Comparison of ENCODE assay signal across 28 cellular contexts in the genomic region with DNA sequence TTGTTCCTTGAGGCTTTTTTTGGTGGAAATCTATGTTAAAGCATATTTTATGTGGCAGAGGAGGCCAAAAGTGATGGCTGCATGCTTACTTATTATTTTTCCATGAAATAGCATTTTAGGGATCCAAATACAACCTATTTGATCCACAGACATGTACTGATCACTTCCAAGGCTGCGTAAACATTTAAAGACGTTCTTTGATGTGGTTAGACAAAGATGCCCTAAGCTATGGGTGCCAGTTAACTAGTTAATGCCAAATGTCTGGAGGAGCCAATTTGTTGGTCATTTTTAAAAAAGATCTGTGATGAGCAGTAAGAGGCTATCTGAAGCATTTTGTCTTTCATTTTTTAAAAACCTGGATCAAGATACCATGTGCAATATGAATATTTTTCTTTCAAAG. TPM values are rescaled to one million over a fixed set of nuclear protein-coding genes. Genes with fewer than 3 reads are reported as not detected.
"Had no signal": no experiment of that assay in that cellular context is flagged by ENCODE, and none has a peak within 500 bp of the region (broad histone marks: within the 10 kb centered on the region; RNA-seq: fewer than 3 reads in every experiment).

No MANE protein-coding gene starts in this region.

- FAIRE-seq: endometrium, frontal cortex had no signal

- H3K4me3 ChIP-seq: heart left ventricle, lung, psoas muscle, spleen, stomach, thoracic aorta, transverse colon had no signal

- H3K4me3 Mint-ChIP-seq: naive B cell had no signal

- H3K36me3 ChIP-seq: heart left ventricle, neutrophil, spleen, stomach, thoracic aorta, transverse colon had no signal

- ATAC-seq: esophagus mucosa, heart left ventricle, left colon, left ventricle myocardium superior, psoas muscle, sciatic nerve had no signal

- H3K27ac ChIP-seq: heart left ventricle, neutrophil, psoas muscle, spleen, stomach, thoracic aorta, transverse colon had no signal

- DNase-seq: effector memory CD4-positive, alpha-beta T cell; heart left ventricle; hippocampal formation; left colon; left ventricle myocardium superior; mesenchymal stem cell; naive B cell; psoas muscle; retina; spleen; stimulated activated CD4-positive, alpha-beta T cell treated with anti-CD3 and anti-CD28 coated beads, Interleukin-15, amount 100 ng/mL, for 24 hours; stimulated activated CD4-positive, alpha-beta T cell treated with anti-CD3 and anti-CD28 coated beads, Interleukin-1b, Interleukin-23, amount 100 ng/mL, for 48 hours; stimulated activated CD4-positive, alpha-beta T cell treated with anti-CD3 and anti-CD28 coated beads, Interleukin-4, amount 100 ng/mL, for 24 hours; stomach; substantia nigra; transverse colon had no signal

- H3K4me1 ChIP-seq: heart left ventricle, psoas muscle, spleen, stomach, transverse colon had no signal

- H3K27me3 ChIP-seq: heart left ventricle, spleen, stomach, transverse colon had no signal

- H3K9me3 ChIP-seq: heart left ventricle, neutrophil, psoas muscle, spleen, stomach, thoracic aorta, transverse colon had no signal

- H3K36me3 Mint-ChIP-seq: naive B cell had no signal

- H3K4me1 Mint-ChIP-seq: naive B cell had no signal

RNA-seq across cellular contexts. Expression of a gene that starts 55.9 kb away (rescaled TPM):
- total RNA-seq: fibroblast of lung, frontal cortex, glomerular endothelial cell, kidney epithelial cell, left ventricle myocardium superior, osteoblast, sciatic nerve, thoracic aorta had no signal
- polyA plus RNA-seq: fibroblast of lung, neural cell, psoas muscle, spleen had no signal
